ENCODE assay signal across 8 cellular contexts in the genomic region with DNA sequence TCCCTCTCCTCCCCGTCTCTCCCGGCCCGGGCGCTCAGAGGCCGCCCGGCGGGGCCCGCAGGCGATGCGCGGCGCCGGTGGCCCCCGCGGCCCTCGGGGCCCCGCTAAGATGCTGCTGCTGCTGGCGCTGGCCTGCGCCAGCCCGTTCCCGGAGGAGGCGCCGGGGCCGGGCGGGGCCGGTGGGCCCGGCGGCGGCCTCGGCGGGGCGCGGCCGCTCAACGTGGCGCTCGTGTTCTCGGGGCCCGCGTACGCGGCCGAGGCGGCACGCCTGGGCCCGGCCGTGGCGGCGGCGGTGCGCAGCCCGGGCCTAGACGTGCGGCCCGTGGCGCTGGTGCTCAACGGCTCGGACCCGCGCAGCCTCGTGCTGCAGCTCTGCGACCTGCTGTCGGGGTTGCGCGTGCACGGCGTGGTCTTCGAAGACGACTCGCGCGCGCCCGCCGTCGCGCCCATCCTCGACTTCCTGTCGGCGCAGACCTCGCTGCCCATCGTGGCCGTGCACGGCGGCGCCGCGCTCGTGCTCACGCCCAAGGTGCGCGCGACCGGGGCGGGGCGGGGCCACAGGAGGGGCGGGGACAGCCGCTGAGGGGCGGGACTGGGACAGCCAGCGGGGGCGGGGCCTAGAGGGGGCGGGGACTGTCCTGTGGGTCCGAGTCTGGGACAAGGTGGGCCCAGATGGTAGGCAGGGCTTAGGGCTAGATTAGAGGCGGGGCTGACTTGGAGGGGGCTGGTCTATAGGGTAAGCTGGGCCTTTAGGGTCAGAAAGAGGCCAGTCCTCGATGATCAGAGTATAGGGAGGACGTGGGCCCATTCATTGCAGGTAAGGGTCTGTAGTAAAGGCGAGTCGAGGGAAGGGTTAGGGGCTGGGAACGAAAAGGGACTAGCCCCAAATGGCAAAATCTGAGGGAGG. TPM values are rescaled to one million over a fixed set of nuclear protein-coding genes. Genes with fewer than 3 reads are reported as not detected.
DNase-seq lines count a peak whose midpoint lies in the region; ATAC-seq and TF ChIP-seq lines count a peak whose summit lies in the region.

No MANE protein-coding gene starts in this region.

- H3K27ac Mint-ChIP-seq in naive thymus-derived CD8-positive, alpha-beta T cell: peak overlapping the region in 9 of 10 donors; percentile 49 to 92 (median 86)

- H3K4me3 Mint-ChIP-seq in naive thymus-derived CD8-positive, alpha-beta T cell: peak overlapping the region; percentile 79 to 94 (median 86)

- H3K9me3 ChIP-seq in esophagus (ENCODE audit: control insufficient read depth in 2 of 2, insufficient read depth in 1 of 2, low read depth in 1 of 2, low read length in 1 of 2): no peaks in the 10 kb centered on the region

- ATAC-seq in HG03045 (IDR thresholded peaks at IDR 0.05; ENCODE audit: unreplicated experiment) (peak; percentile 55), HG02884 (IDR thresholded peaks at IDR 0.05; ENCODE audit: unreplicated experiment) (no peak)
- peak; percentile 62 to 76 for ATAC-seq in naive thymus-derived CD8-positive, alpha-beta T cell

- peaks cover 0 to 3% (median 0%) of the 10 kb centered on the region in 9 donors for H3K9me3 Mint-ChIP-seq in naive thymus-derived CD8-positive, alpha-beta T cell

- 7 to 8% methylated on average over 80 to 109 of the region's 109 CpGs for WGBS in esophagus, 2 donors

- H3K4me1 ChIP-seq in esophagus (ENCODE audit: control insufficient read depth in 2 of 2, insufficient read depth in 2 of 2, low read length in 1 of 2): peaks cover 1 to 17% of the 10 kb centered on the region in 2 donors

- TF ChIP-seq CTCF in GM10248 (IDR thresholded peaks at IDR 0.05; ENCODE audit: control extremely low read depth, extremely low read depth, low read depth, missing control alignments): no peak

- DNase-seq in GM10248 (ENCODE audit: extremely low spot score): peak; percentile 90
- DNase-seq in NOMO-1 (lab: John Stamatoyannopoulos, UW; ENCODE audit: unreplicated experiment in 2 of 2): peak; percentile 95 to 97
- peak; percentile 95 for DNase-seq in activated CD8-positive, alpha-beta memory T cell treated with anti-CD3 and anti-CD28 coated beads, Interleukin-2, amount 50 U/mL, for 48 hours
- peak; percentile 69 to 91 (median 82) for DNase-seq in naive thymus-derived CD8-positive, alpha-beta T cell
- peak; percentile 75 for DNase-seq in stimulated activated naive CD4-positive, alpha-beta T cell treated with Interleukin-2 at 50 U/mL for 16 hours (lab: John Stamatoyannopoulos, UW)

- POLR2A ChIA-PET in GM10248 (lab: Yijun Ruan, JAX): no interaction called here
- POLR2A ChIA-PET in naive thymus-derived CD8-positive, alpha-beta T cell (lab: Charles Lee): interaction anchor here (1.1 to 1.7 kb wide), 3 partner anchors 35 to 95 kb away, joined by 3 to 6 read pairs (median 4); partner anchors contain the start of genes SYNGR4 and TMEM143

- H3K4me3 ChIP-seq in esophagus (ENCODE audit: low read depth in 1 of 2, low read length in 2 of 2): peak overlapping the region; percentile 44 to 52

- H3K27me3 ChIP-seq in esophagus (ENCODE audit: control insufficient read depth in 1 of 2, insufficient read depth in 2 of 2, low read length in 2 of 2): peaks cover 0 to 17% of the 10 kb centered on the region in 2 donors

- no peaks in the 10 kb centered on the region for H3K36me3 ChIP-seq in esophagus (ENCODE audit: control insufficient read depth in 2 of 2, insufficient read depth in 2 of 2, low read length in 1 of 2)

- peaks cover 9 to 45% (median 27%) of the 10 kb centered on the region in 5 donors for H3K27me3 Mint-ChIP-seq in naive thymus-derived CD8-positive, alpha-beta T cell

- no peaks in the 10 kb centered on the region for H3K36me3 Mint-ChIP-seq in naive thymus-derived CD8-positive, alpha-beta T cell

- CTCF ChIA-PET in GM10248 (lab: Yijun Ruan, JAX): no interaction called here

- peaks cover 29 to 53% (median 45%) of the 10 kb centered on the region in 4 donors for H3K4me1 Mint-ChIP-seq in naive thymus-derived CD8-positive, alpha-beta T cell

- peak overlapping the region; percentile 22 to 65 for H3K27ac ChIP-seq in esophagus (ENCODE audit: low read depth in 2 of 2, low read length in 1 of 2)

RNA-seq across cellular contexts. Expression of gene GRIN2D, which starts 5.1 kb away (rescaled TPM):
- under 1 TPM; 0.06 to 0.08 TPM for polyA plus RNA-seq in esophagus
- total RNA-seq in naive thymus-derived CD8-positive, alpha-beta T cell: under 1 TPM; 0.08 to 0.11 TPM
- not detected for polyA plus RNA-seq in naive thymus-derived CD8-positive, alpha-beta T cell

RNA-seq across cellular contexts. Expression of gene KDELR1, which starts 7.2 kb away (rescaled TPM):
- 10 to 100 TPM; 62.7 to 70.2 TPM for polyA plus RNA-seq in esophagus
- total RNA-seq in naive thymus-derived CD8-positive, alpha-beta T cell: 10 to 100 TPM; 49.6 TPM
- 10 to 100 TPM; 21.3 to 24.8 (median 22.5) TPM for polyA plus RNA-seq in naive thymus-derived CD8-positive, alpha-beta T cell

RNA-seq across cellular contexts. Expression of gene SYNGR4, which starts 34.4 kb away (rescaled TPM):
- polyA plus RNA-seq in esophagus: not detected
- total RNA-seq in naive thymus-derived CD8-positive, alpha-beta T cell: not detected
- not detected for polyA plus RNA-seq in naive thymus-derived CD8-positive, alpha-beta T cell

RNA-seq across cellular contexts. Expression of gene TMEM143, which starts 34.8 kb away (rescaled TPM):
- polyA plus RNA-seq in esophagus: 1 to 10 TPM; 4.0 to 9.1 TPM
- total RNA-seq in naive thymus-derived CD8-positive, alpha-beta T cell: 10 to 100 TPM; 25.0 to 29.4 TPM
- 10 to 100 TPM in 1 of 3 donors, 1 to 10 TPM in 2; 3.9 to 10.7 (median 4.9) TPM for polyA plus RNA-seq in naive thymus-derived CD8-positive, alpha-beta T cell

RNA-seq across cellular contexts. Expression of gene GRWD1, which starts 47.2 kb away (rescaled TPM):
- polyA plus RNA-seq in esophagus: 10 to 100 TPM in 1 of 2 donors, 1 to 10 TPM in 1; 6.2 to 18.1 TPM
- total RNA-seq in naive thymus-derived CD8-positive, alpha-beta T cell: 10 to 100 TPM; 39.1 to 41.2 TPM
- polyA plus RNA-seq in naive thymus-derived CD8-positive, alpha-beta T cell: 10 to 100 TPM; 32.9 to 59.9 (median 40.3) TPM
